Comparison of ENCODE assay signal across 31 cellular contexts in genomic region chr6:90816764-90817163, GRCh38.
A peak's percentile ranks its signal among the peaks of the same experiment; 100 is the strongest.
DNase-seq lines count a peak whose midpoint lies in the region.
"Had no signal": no experiment of that assay in that cellular context is flagged by ENCODE, and none has a peak within 500 bp of the region (broad histone marks: within the 10 kb centered on the region; RNA-seq: fewer than 3 reads in every experiment).

No MANE protein-coding gene starts in this region.

- H3K9ac ChIP-seq in mesendoderm (ENCODE audit: low read length): no peak overlapping the region
- H3K9ac ChIP-seq: BLaER1; BLaER1 treated with 17β-estradiol and CSF1 and Interleukin-3, amounts not matched to agents 10 nM and 100 nM had no signal

- H2BK120ac ChIP-seq in mesendoderm (ENCODE audit: low read depth, low read length): no peak overlapping the region

- no peak overlapping the region for H2AK5ac ChIP-seq in mesendoderm (ENCODE audit: low read length)

- no peak overlapping the region for H3K56ac ChIP-seq in mesendoderm (ENCODE audit: low read length)

- H3K36me3 ChIP-seq in mesendoderm (ENCODE audit: control insufficient read depth, insufficient read depth, low read length): no peaks in the 10 kb centered on the region
- H3K36me3 ChIP-seq: BE2C; BLaER1; BLaER1 treated with 17β-estradiol and CSF1 and Interleukin-3, amounts not matched to agents 10 nM and 100 nM had no signal

- H3K18ac ChIP-seq in mesendoderm (ENCODE audit: low read length): no peak overlapping the region

- H3K4me1 ChIP-seq in mesendoderm (ENCODE audit: control insufficient read depth, low read depth, low read length): no peaks in the 10 kb centered on the region
- H3K4me1 ChIP-seq: A549; BE2C; BLaER1; BLaER1 treated with 17β-estradiol and CSF1 and Interleukin-3, amounts not matched to agents 10 nM and 100 nM; Caco-2 had no signal

- H4K8ac ChIP-seq in mesendoderm (ENCODE audit: low read depth, low read length): no peak overlapping the region

- H3K79me2 ChIP-seq in mesendoderm (ENCODE audit: control insufficient read depth, insufficient read depth, low read length): no peaks in the 10 kb centered on the region

- no peak overlapping the region for H3K23ac ChIP-seq in mesendoderm (ENCODE audit: low read length)

- H3K4ac ChIP-seq in mesendoderm (ENCODE audit: low read depth, low read length): no peak overlapping the region

- no peak overlapping the region for H2BK15ac ChIP-seq in mesendoderm (replicated peaks; ENCODE audit: low read depth)

- DNase-seq in ELF-1 (ENCODE audit: low read depth, low spot score): peak; percentile 5
- DNase-seq in islet precursor cell: peak; percentile 68
- DNase-seq in mesendoderm: peak; percentile 71
- no peak for DNase-seq in NCI-H146 (lab: John Stamatoyannopoulos, UW)
- no peak for DNase-seq in NCI-H82 treated with DMSO at 0.1 percent for 48 hours (lab: John Stamatoyannopoulos, UW; ENCODE audit: unreplicated experiment)
- DNase-seq in mesenteric fat pad (ENCODE audit: low spot score): no peak
- DNase-seq: 8988T; ACHN; AML-193; BE2C; C1 segment of cervical spinal cord; Caco-2; Calu3; CD4-positive, alpha-beta memory T cell; CD4-positive, alpha-beta T cell; CD4-positive, CD25-positive, alpha-beta regulatory T cell; CD8-positive, alpha-beta memory T cell; CD8-positive, alpha-beta T cell; COR-L47; DMS 273 treated with DMSO at 0.1 percent for 48 hours; DMS153; DMS53; DMS79; DMS79 treated with DMSO at 0.1 percent for 48 hours; DND-41; EL had no signal

- no peak overlapping the region for H3K27ac ChIP-seq in mesendoderm (ENCODE audit: low read depth, low read length)
- H3K27ac ChIP-seq: 22Rv1; A549; BLaER1; BLaER1 treated with 17β-estradiol and CSF1 and Interleukin-3, amounts not matched to agents 10 nM and 100 nM; C4-2B had no signal

- no peaks in the 10 kb centered on the region for H3K79me1 ChIP-seq in mesendoderm (ENCODE audit: low read length)

- WGBS in mesendoderm (ENCODE audit: extremely low coverage, insufficient coverage, low lambda C conversion rate): no CpG with 5 or more reads among the region's 2 CpGs

- H2BK5ac ChIP-seq in mesendoderm (ENCODE audit: low read length): no peak overlapping the region

- H3K27me3 ChIP-seq in mesendoderm (ENCODE audit: insufficient read depth, low read length, poor library complexity): no peaks in the 10 kb centered on the region
- H3K27me3 ChIP-seq: BLaER1; BLaER1 treated with 17β-estradiol and CSF1 and Interleukin-3, amounts not matched to agents 10 nM and 100 nM had no signal

- no peak overlapping the region for H3K4me3 ChIP-seq in mesendoderm (ENCODE audit: low read length)
- H3K4me3 ChIP-seq: A549; BLaER1; BLaER1 treated with 17β-estradiol and CSF1 and Interleukin-3, amounts not matched to agents 10 nM and 100 nM had no signal

- H3K4me2 ChIP-seq in mesendoderm (ENCODE audit: low read length): no peak overlapping the region
- H3K4me2 ChIP-seq: A549; BLaER1; BLaER1 treated with 17β-estradiol and CSF1 and Interleukin-3, amounts not matched to agents 10 nM and 100 nM had no signal

- no peak overlapping the region for H4K5ac ChIP-seq in mesendoderm (ENCODE audit: low read length)

Comparison
In these comparisons a context has a peak if more than half of its experiments do, and no peak if none do; other contexts are left out.
1. DNase-seq: peak in ELF-1 (single experiment), islet precursor cell (single experiment) and mesendoderm (single experiment); none in NCI-H146 (single experiment), NCI-H82 treated with DMSO at 0.1 percent for 48 hours (single experiment) and mesenteric fat pad (single experiment).